In the genomic region with DNA sequence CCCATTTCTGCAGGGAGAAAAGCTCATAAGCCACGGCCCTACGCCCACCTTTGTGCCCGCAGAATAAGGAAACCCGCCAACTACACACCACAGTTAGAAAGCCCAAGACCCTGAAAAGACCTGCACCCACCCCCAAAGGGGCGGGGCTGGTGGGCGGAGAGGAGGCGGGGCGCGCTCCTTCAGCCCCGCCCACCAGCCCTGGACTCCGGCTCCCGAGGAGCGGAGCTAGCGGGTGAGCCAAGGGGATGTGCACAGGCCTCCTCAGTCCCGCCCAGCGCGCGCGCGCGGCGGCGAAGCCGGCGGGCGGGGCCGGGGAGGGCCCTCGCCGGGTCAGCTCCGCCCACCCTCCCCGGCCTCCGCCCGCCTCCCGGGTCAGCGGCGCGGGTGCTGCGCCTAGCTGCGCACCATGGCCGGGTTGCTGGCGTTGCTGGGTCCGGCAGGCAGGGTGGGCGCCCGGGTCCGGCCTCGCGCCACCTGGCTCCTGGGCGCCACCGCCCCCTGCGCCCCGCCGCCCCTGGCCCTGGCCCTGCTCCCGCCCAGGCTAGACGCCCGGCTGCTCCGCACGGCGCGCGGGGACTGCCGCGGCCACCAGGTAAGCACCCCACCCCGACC, we compare ENCODE assay signal across 8 cellular contexts. TPM values are rescaled to one million over a fixed set of nuclear protein-coding genes. Genes with fewer than 3 reads are reported as not detected.
DNase-seq lines count a peak whose midpoint lies in the region; ATAC-seq and TF ChIP-seq lines count a peak whose summit lies in the region.

A gene with protein sequence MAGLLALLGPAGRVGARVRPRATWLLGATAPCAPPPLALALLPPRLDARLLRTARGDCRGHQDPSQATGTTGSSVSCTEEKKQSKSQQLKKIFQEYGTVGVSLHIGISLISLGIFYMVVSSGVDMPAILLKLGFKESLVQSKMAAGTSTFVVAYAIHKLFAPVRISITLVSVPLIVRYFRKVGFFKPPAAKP (plus strand): TSS at position 375 of the 612 bp plus-strand sequence. CDS start 32 bp downstream, at position 407.

- H3K4me1 ChIP-seq in Peyer's patch: peaks cover 0 to 18% (median 4%) of the 10 kb centered on the region in 4 donors

- peak within 1 kb of the TSS; percentile 61 to 83 (median 76) for H3K27ac ChIP-seq in Peyer's patch

- H3K4me3 Mint-ChIP-seq in activated T-helper 17 cell treated with anti-CD3 and anti-CD28 coated beads, Interleukin-2, amount 50 U/mL, for 72 hours: peak within 1 kb of the TSS; percentile 84
- H3K4me3 Mint-ChIP-seq in naive B cell: peak within 1 kb of the TSS; percentile 73 to 94 (median 90)
- peak within 1 kb of the TSS; percentile 76 for H3K4me3 Mint-ChIP-seq in stimulated activated effector memory CD8-positive, alpha-beta T cell treated with anti-CD3 and anti-CD28 coated beads, Interleukin-12 subunit alpha, Interleukin-12 subunit beta, amount 100 ng/mL, for 72 hours

- no peaks in the 10 kb centered on the region for H3K27me3 ChIP-seq in Peyer's patch

- TF ChIP-seq CTCF in Peyer's patch (IDR thresholded peaks at IDR 0.05): no peak

- no peak for TF ChIP-seq RAD21 in Ishikawa (IDR thresholded peaks at IDR 0.05; ENCODE audit: low read depth)

- no peaks in the 10 kb centered on the region for H3K27me3 Mint-ChIP-seq in activated T-helper 17 cell treated with anti-CD3 and anti-CD28 coated beads, Interleukin-2, amount 50 U/mL, for 72 hours
- peaks cover 0 to 6% (median 2%) of the 10 kb centered on the region in 3 donors for H3K27me3 Mint-ChIP-seq in naive B cell

- TF ChIP-seq EP300 in Ishikawa (IDR thresholded peaks at IDR 0.05; ENCODE audit: borderline replicate concordance): no peak

- peaks cover 5% of the 10 kb centered on the region for H3K4me1 Mint-ChIP-seq in activated T-helper 17 cell treated with anti-CD3 and anti-CD28 coated beads, Interleukin-2, amount 50 U/mL, for 72 hours
- H3K4me1 Mint-ChIP-seq in naive B cell: peaks cover 8 to 18% (median 9%) of the 10 kb centered on the region in 3 donors
- H3K4me1 Mint-ChIP-seq in stimulated activated effector memory CD8-positive, alpha-beta T cell treated with anti-CD3 and anti-CD28 coated beads, Interleukin-12 subunit alpha, Interleukin-12 subunit beta, amount 100 ng/mL, for 72 hours: peaks cover 8% of the 10 kb centered on the region

- DNase-seq in DMS 273 (lab: John Stamatoyannopoulos, UW; ENCODE audit: unreplicated experiment) (peak; percentile 97), Peyer's patch (peak; percentile 76 to 93 (median 91)), fibroblast of gingiva (ENCODE audit: low read depth) (peak; percentile 87), naive B cell (peak; percentile 62)
- DNase-seq in stimulated activated effector memory CD8-positive, alpha-beta T cell treated with anti-CD3 and anti-CD28 coated beads, Interleukin-12 subunit alpha, Interleukin-12 subunit beta, amount 100 ng/mL, for 72 hours (ENCODE audit: low spot score in 2 of 2): peak; percentile 65 to 83

- H3K36me3 Mint-ChIP-seq in activated T-helper 17 cell treated with anti-CD3 and anti-CD28 coated beads, Interleukin-2, amount 50 U/mL, for 72 hours (ENCODE audit: low read depth): no peaks in the 10 kb centered on the region
- H3K36me3 Mint-ChIP-seq in naive B cell: no peaks in the 10 kb centered on the region
- no peaks in the 10 kb centered on the region for H3K36me3 Mint-ChIP-seq in stimulated activated effector memory CD8-positive, alpha-beta T cell treated with anti-CD3 and anti-CD28 coated beads, Interleukin-12 subunit alpha, Interleukin-12 subunit beta, amount 100 ng/mL, for 72 hours

- TF ChIP-seq POLR2A in Peyer's patch (IDR thresholded peaks at IDR 0.05): peak in 1 of 2 donors; percentile 35

- no peaks in the 10 kb centered on the region for H3K9me3 ChIP-seq in Peyer's patch

- ATAC-seq in GM21619 (IDR thresholded peaks at IDR 0.05; ENCODE audit: unreplicated experiment) (peak; percentile 95), naive B cell (ENCODE audit: low read depth in 2 of 2) (peak; percentile 97 to 98)
- peak; percentile 99 for ATAC-seq in activated T-helper 17 cell treated with anti-CD3 and anti-CD28 coated beads, Interleukin-2, amount 50 U/mL, for 72 hours (replicated peaks)
- ATAC-seq in stimulated activated effector memory CD8-positive, alpha-beta T cell treated with anti-CD3 and anti-CD28 coated beads, Interleukin-12 subunit alpha, Interleukin-12 subunit beta, amount 100 ng/mL, for 72 hours: peak; percentile 98

- no peaks in the 10 kb centered on the region for H3K36me3 ChIP-seq in Peyer's patch

- no peaks in the 10 kb centered on the region for H3K9me3 Mint-ChIP-seq in activated T-helper 17 cell treated with anti-CD3 and anti-CD28 coated beads, Interleukin-2, amount 50 U/mL, for 72 hours
- H3K9me3 Mint-ChIP-seq in naive B cell: peaks cover 0 to 2% (median 0%) of the 10 kb centered on the region in 7 donors
- no peaks in the 10 kb centered on the region for H3K9me3 Mint-ChIP-seq in stimulated activated effector memory CD8-positive, alpha-beta T cell treated with anti-CD3 and anti-CD28 coated beads, Interleukin-12 subunit alpha, Interleukin-12 subunit beta, amount 100 ng/mL, for 72 hours

- peak within 1 kb of the TSS; percentile 59 to 100 (median 90) for H3K4me3 ChIP-seq in Peyer's patch

- peak within 1 kb of the TSS; percentile 80 for H3K27ac Mint-ChIP-seq in activated T-helper 17 cell treated with anti-CD3 and anti-CD28 coated beads, Interleukin-2, amount 50 U/mL, for 72 hours
- H3K27ac Mint-ChIP-seq in naive B cell: peak within 1 kb of the TSS in 3 of 6 donors; percentile 42 to 50 (median 47)
- H3K27ac Mint-ChIP-seq in stimulated activated effector memory CD8-positive, alpha-beta T cell treated with anti-CD3 and anti-CD28 coated beads, Interleukin-12 subunit alpha, Interleukin-12 subunit beta, amount 100 ng/mL, for 72 hours: no peak within 1 kb of the TSS

TF ChIP-seq in Ishikawa, 13 proteins besides CTCF, POLR2A, EP300 and RAD21:
- TF ChIP-seq FOXM1 (IDR thresholded peaks at IDR 0.05; ENCODE audit: borderline replicate concordance, low read depth) (no peak), TAF1 (IDR thresholded peaks at IDR 0.05; ENCODE audit: low read depth) (0 out of 2 replicates have a peak, but pooled peaks have one; percentile 18), TCF12 (IDR thresholded peaks at IDR 0.05; ENCODE audit: low read depth) (no peak), CEBPB (IDR thresholded peaks at IDR 0.05) (no peak), NFIC (IDR thresholded peaks at IDR 0.05) (no peak), YY1 (IDR thresholded peaks at IDR 0.05; ENCODE audit: low read depth) (0 out of 2 replicates have a peak, but pooled peaks have one; percentile 16)

RNA-seq across cellular contexts. Expression of the gene that starts here (rescaled TPM):
- total RNA-seq in Peyer's patch: 10 to 100 TPM; 14.0 to 21.4 (median 16.8) TPM
- 1 to 10 TPM; 2.2 to 3.6 TPM for total RNA-seq in activated T-helper 17 cell treated with anti-CD3 and anti-CD28 coated beads, Interleukin-2, amount 50 U/mL, for 72 hours
- 10 to 100 TPM; 10.5 to 25.6 (median 13.6) TPM for polyA plus RNA-seq in naive B cell (ENCODE audit: low read depth in 6 of 6)

Comparison
In these comparisons a context has a peak if more than half of its experiments do, and no peak if none do; other contexts are left out.
1. Peak in every context shown above with its lines: DNase-seq, ATAC-seq, H3K4me3 ChIP-seq and H3K27ac ChIP-seq.